ENCODE assay signal across 2 cellular contexts in the genomic region with DNA sequence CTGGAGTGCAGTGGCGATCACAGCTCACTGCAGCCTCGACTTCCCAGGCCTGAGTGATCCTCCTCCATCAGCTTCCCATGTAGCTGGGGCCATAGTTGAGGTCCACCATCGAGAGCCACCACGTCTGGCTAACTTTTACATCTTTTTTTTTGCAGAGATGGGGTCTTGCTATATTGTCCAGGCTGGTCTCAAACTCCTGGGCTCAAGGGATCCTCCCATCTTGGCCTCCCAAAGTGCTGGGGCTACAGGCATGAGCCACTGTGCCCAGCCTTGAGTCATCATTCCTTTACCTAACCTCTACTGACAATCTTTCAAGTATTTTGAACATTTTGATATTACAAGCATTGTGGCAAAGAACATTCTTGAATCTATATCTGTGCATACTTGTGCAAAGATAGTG.
TF ChIP-seq lines count a peak whose summit lies in the region.

No MANE protein-coding gene starts in this region.

TF ChIP-seq in HepG2, 621 proteins besides CTCF, POLR2A, EP300 and RAD21:
- TF ChIP-seq ZNF883 (CRISPR knock-in tag; IDR thresholded peaks at IDR 0.05; ENCODE audit: not compliant biosample characterization): no peak
- no peak for TF ChIP-seq SNAI1 (CRISPR knock-in tag; IDR thresholded peaks at IDR 0.05; ENCODE audit: borderline replicate concordance)
- TF ChIP-seq ZNF121 (CRISPR knock-in tag; IDR thresholded peaks at IDR 0.05): peak; percentile 61; the same call in 1 of the 2 replicates
- no peak for TF ChIP-seq ONECUT2 (CRISPR knock-in tag; IDR thresholded peaks at IDR 0.05)
- TF ChIP-seq ZNF432 (CRISPR knock-in tag; IDR thresholded peaks at IDR 0.05; ENCODE audit: borderline replicate concordance): no peak
- TF ChIP-seq, protein P1, sequence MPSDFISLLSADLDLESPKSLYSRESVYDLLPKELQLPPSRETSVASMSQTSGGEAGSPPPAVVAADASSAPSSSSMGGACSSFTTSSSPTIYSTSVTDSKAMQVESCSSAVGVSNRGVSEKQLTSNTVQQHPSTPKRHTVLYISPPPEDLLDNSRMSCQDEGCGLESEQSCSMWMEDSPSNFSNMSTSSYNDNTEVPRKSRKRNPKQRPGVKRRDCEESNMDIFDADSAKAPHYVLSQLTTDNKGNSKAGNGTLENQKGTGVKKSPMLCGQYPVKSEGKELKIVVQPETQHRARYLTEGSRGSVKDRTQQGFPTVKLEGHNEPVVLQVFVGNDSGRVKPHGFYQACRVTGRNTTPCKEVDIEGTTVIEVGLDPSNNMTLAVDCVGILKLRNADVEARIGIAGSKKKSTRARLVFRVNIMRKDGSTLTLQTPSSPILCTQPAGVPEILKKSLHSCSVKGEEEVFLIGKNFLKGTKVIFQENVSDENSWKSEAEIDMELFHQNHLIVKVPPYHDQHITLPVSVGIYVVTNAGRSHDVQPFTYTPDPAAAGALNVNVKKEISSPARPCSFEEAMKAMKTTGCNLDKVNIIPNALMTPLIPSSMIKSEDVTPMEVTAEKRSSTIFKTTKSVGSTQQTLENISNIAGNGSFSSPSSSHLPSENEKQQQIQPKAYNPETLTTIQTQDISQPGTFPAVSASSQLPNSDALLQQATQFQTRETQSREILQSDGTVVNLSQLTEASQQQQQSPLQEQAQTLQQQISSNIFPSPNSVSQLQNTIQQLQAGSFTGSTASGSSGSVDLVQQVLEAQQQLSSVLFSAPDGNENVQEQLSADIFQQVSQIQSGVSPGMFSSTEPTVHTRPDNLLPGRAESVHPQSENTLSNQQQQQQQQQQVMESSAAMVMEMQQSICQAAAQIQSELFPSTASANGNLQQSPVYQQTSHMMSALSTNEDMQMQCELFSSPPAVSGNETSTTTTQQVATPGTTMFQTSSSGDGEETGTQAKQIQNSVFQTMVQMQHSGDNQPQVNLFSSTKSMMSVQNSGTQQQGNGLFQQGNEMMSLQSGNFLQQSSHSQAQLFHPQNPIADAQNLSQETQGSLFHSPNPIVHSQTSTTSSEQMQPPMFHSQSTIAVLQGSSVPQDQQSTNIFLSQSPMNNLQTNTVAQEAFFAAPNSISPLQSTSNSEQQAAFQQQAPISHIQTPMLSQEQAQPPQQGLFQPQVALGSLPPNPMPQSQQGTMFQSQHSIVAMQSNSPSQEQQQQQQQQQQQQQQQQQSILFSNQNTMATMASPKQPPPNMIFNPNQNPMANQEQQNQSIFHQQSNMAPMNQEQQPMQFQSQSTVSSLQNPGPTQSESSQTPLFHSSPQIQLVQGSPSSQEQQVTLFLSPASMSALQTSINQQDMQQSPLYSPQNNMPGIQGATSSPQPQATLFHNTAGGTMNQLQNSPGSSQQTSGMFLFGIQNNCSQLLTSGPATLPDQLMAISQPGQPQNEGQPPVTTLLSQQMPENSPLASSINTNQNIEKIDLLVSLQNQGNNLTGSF (CRISPR knock-in tag; IDR thresholded peaks at IDR 0.05): no peak
- no peak for TF ChIP-seq NR3C1 (CRISPR knock-in tag; IDR thresholded peaks at IDR 0.05)

TF ChIP-seq in K562, 482 proteins besides CTCF, POLR2A, EP300 and RAD21:
- TF ChIP-seq ZNF121 (CRISPR knock-in tag; conservative IDR thresholded peaks at IDR 0.05): peak; percentile 78
- no peak for TF ChIP-seq ZKSCAN8 (CRISPR knock-in tag; IDR thresholded peaks at IDR 0.05)
